In the genomic region with DNA sequence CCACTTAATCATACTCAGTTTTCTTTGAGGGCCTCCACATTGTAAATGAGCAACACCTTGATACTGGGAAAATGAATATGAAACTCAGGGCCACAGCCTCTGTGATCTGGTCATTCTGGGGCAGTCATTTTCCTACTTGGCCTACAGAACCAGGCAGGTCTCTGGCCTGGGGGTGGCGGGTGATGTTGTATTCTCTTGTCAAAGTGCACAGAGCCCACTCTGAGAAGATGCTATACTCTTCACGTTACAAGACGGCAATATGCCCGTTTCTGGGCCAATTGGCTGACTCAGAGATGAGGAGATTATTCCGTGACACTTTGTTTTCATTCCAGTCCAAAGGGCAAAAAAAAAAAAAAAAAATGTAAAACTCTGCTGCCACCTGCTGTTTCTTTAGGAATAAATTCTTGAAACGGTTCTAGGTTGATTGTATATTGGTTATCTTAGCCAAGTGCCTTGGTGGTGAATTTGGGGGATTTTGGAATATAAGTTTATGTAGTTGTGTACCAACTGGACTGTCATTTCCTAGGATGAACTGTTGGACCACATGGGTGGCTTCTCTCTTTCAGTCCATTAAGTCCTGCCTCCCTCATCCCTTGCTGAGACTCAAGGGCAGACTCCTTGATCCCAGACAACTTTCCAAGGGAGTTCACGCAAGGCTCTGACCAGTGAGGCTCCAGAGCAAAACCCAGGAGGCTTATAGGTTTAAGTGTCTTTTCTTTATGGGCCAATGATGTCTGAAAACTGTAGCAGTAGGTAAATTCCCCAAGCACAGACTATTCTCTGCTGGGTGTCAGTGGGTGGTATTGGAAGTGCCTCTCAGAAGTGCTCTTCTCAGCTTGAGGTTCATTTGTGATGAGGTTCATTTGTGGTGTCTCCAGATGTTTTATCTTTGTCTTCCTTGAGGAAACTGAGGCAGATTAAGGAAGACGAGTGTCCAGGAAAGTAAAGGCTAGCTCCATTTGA, we compare ENCODE assay signal across 1 cellular context.
TF ChIP-seq lines count a peak whose summit lies in the region.

No MANE protein-coding gene starts in this region.

TF ChIP-seq in SK-N-SH, 30 proteins besides CTCF, POLR2A, EP300 and RAD21 (continued from another document):
- TF ChIP-seq RCOR1 (IDR thresholded peaks at IDR 0.05; ENCODE audit: low read length) (no peak), GABPA (IDR thresholded peaks at IDR 0.05; ENCODE audit: low read depth) (no peak), TAF1 (IDR thresholded peaks at IDR 0.05; ENCODE audit: borderline replicate concordance, low read depth, low read length) (no peak), RFX5 (IDR thresholded peaks at IDR 0.05; ENCODE audit: low read length) (no peak), YY1 (IDR thresholded peaks at IDR 0.05; ENCODE audit: low read depth) (no peak), SMC3 (IDR thresholded peaks at IDR 0.05; ENCODE audit: low read depth, low read length) (peak; percentile 50), FOXM1 (IDR thresholded peaks at IDR 0.05; ENCODE audit: low read depth) (no peak), NRF1 (IDR thresholded peaks at IDR 0.05; ENCODE audit: low read depth, low read length) (no peak), ELF1 (IDR thresholded peaks at IDR 0.05) (no peak), NFIC (IDR thresholded peaks at IDR 0.05; ENCODE audit: borderline replicate concordance) (peak; percentile 80), FOXJ3 (CRISPR knock-in tag; IDR thresholded peaks at IDR 0.05) (no peak), JUND (IDR thresholded peaks at IDR 0.05) (peak; percentile 90), MEF2A (IDR thresholded peaks at IDR 0.05; ENCODE audit: borderline replicate concordance, low read depth) (no peak)
- TF ChIP-seq, protein P1, sequence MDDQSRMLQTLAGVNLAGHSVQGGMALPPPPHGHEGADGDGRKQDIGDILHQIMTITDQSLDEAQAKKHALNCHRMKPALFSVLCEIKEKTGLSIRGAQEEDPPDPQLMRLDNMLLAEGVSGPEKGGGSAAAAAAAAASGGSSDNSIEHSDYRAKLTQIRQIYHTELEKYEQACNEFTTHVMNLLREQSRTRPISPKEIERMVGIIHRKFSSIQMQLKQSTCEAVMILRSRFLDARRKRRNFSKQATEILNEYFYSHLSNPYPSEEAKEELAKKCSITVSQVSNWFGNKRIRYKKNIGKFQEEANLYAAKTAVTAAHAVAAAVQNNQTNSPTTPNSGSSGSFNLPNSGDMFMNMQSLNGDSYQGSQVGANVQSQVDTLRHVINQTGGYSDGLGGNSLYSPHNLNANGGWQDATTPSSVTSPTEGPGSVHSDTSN (IDR thresholded peaks at IDR 0.05), result peak; percentile 54; the same call in 1 of the 2 replicates
- TF ChIP-seq, protein P2, sequence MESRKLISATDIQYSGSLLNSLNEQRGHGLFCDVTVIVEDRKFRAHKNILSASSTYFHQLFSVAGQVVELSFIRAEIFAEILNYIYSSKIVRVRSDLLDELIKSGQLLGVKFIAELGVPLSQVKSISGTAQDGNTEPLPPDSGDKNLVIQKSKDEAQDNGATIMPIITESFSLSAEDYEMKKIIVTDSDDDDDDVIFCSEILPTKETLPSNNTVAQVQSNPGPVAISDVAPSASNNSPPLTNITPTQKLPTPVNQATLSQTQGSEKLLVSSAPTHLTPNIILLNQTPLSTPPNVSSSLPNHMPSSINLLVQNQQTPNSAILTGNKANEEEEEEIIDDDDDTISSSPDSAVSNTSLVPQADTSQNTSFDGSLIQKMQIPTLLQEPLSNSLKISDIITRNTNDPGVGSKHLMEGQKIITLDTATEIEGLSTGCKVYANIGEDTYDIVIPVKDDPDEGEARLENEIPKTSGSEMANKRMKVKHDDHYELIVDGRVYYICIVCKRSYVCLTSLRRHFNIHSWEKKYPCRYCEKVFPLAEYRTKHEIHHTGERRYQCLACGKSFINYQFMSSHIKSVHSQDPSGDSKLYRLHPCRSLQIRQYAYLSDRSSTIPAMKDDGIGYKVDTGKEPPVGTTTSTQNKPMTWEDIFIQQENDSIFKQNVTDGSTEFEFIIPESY (IDR thresholded peaks at IDR 0.05; ENCODE audit: borderline replicate concordance, low read depth), result no peak
- TF ChIP-seq, protein P3, sequence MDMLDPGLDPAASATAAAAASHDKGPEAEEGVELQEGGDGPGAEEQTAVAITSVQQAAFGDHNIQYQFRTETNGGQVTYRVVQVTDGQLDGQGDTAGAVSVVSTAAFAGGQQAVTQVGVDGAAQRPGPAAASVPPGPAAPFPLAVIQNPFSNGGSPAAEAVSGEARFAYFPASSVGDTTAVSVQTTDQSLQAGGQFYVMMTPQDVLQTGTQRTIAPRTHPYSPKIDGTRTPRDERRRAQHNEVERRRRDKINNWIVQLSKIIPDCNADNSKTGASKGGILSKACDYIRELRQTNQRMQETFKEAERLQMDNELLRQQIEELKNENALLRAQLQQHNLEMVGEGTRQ (IDR thresholded peaks at IDR 0.05; ENCODE audit: borderline replicate concordance, low read depth, low read length), result no peak
- TF ChIP-seq, protein P4, sequence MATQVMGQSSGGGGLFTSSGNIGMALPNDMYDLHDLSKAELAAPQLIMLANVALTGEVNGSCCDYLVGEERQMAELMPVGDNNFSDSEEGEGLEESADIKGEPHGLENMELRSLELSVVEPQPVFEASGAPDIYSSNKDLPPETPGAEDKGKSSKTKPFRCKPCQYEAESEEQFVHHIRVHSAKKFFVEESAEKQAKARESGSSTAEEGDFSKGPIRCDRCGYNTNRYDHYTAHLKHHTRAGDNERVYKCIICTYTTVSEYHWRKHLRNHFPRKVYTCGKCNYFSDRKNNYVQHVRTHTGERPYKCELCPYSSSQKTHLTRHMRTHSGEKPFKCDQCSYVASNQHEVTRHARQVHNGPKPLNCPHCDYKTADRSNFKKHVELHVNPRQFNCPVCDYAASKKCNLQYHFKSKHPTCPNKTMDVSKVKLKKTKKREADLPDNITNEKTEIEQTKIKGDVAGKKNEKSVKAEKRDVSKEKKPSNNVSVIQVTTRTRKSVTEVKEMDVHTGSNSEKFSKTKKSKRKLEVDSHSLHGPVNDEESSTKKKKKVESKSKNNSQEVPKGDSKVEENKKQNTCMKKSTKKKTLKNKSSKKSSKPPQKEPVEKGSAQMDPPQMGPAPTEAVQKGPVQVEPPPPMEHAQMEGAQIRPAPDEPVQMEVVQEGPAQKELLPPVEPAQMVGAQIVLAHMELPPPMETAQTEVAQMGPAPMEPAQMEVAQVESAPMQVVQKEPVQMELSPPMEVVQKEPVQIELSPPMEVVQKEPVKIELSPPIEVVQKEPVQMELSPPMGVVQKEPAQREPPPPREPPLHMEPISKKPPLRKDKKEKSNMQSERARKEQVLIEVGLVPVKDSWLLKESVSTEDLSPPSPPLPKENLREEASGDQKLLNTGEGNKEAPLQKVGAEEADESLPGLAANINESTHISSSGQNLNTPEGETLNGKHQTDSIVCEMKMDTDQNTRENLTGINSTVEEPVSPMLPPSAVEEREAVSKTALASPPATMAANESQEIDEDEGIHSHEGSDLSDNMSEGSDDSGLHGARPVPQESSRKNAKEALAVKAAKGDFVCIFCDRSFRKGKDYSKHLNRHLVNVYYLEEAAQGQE (IDR thresholded peaks at IDR 0.05; ENCODE audit: low read depth, low read length), result no peak
